Comparison of ENCODE assay signal across 10 cellular contexts in genomic region chr14:71711619-71712018, GRCh38.
DNase-seq lines count a peak whose midpoint lies in the region; FAIRE-seq and TF ChIP-seq lines count a peak whose summit lies in the region.
"Had no signal": no experiment of that assay in that cellular context is flagged by ENCODE, and none has a peak within 500 bp of the region (broad histone marks: within the 10 kb centered on the region; RNA-seq: fewer than 3 reads in every experiment).

No MANE protein-coding gene starts in this region.

- no peaks in the 10 kb centered on the region for H3K9me3 Mint-ChIP-seq in T-helper 2 cell treated with Interferon-gamma antibody and Interleukin-4, amounts not matched to agents 5 μg/mL and 100 μg/mL, for 36 hours

- H3K27me3 ChIP-seq in NT2/D1 (ENCODE audit: insufficient read depth, insufficient read length) = no peaks in the 10 kb centered on the region

- no peaks in the 10 kb centered on the region for H3K4me1 ChIP-seq in NT2/D1 (ENCODE audit: insufficient read depth, insufficient read length)

- peaks cover 6% of the 10 kb centered on the region for H3K36me3 ChIP-seq in NT2/D1 (ENCODE audit: insufficient read depth, insufficient read length, low read length)

- no peaks in the 10 kb centered on the region for H3K27me3 Mint-ChIP-seq in T-helper 2 cell treated with Interferon-gamma antibody and Interleukin-4, amounts not matched to agents 5 μg/mL and 100 μg/mL, for 36 hours (ENCODE audit: low read depth)

- no peak for TF ChIP-seq CTCF in epithelial cell of esophagus (IDR thresholded peaks at IDR 0.05; ENCODE audit: insufficient read depth, low read depth, low read length, missing control alignments)

- peak; percentile 97 for DNase-seq in EH (ENCODE audit: low read depth)
- peak; percentile 27 for DNase-seq in NT2/D1 (ENCODE audit: low read depth, low spot score)
- peak; percentile 87 for DNase-seq in epithelial cell of esophagus (ENCODE audit: low read depth)
- peak; percentile 91 for DNase-seq in renal cortical epithelial cell (ENCODE audit: low read depth)
- no peak for DNase-seq in RCC 7860 (ENCODE audit: low spot score)
- DNase-seq in NCI-H1417 treated with DMSO at 0.1 percent for 48 hours (lab: John Stamatoyannopoulos, UW) = no peak
- no peak for DNase-seq in T-helper 2 cell treated with Interferon-gamma antibody and Interleukin-4, amounts not matched to agents 5 μg/mL and 100 μg/mL, for 36 hours (ENCODE audit: low spot score)
- no peak for DNase-seq in DMS 273 (lab: John Stamatoyannopoulos, UW; ENCODE audit: unreplicated experiment)

- H3K4me3 ChIP-seq in NT2/D1 (ENCODE audit: insufficient read length, low read depth) (no peak overlapping the region), epithelial cell of esophagus (ENCODE audit: low read length) (no peak overlapping the region)
- H3K4me3 ChIP-seq: GM12878 had no signal

- H3K27ac Mint-ChIP-seq in T-helper 2 cell treated with Interferon-gamma antibody and Interleukin-4, amounts not matched to agents 5 μg/mL and 100 μg/mL, for 36 hours = no peak overlapping the region

- FAIRE-seq in RCC 7860 (lab: Jason Lieb, UNC) = no peak
- FAIRE-seq: colon, GM12878 had no signal

- H3K4me1 Mint-ChIP-seq in T-helper 2 cell treated with Interferon-gamma antibody and Interleukin-4, amounts not matched to agents 5 μg/mL and 100 μg/mL, for 36 hours (ENCODE audit: low read depth) = peaks cover 25% of the 10 kb centered on the region

- H3K9me3 ChIP-seq in NT2/D1 (ENCODE audit: insufficient read depth, low read length) = no peaks in the 10 kb centered on the region

- H3K36me3 Mint-ChIP-seq in T-helper 2 cell treated with Interferon-gamma antibody and Interleukin-4, amounts not matched to agents 5 μg/mL and 100 μg/mL, for 36 hours (ENCODE audit: low read depth) = peaks cover 48% of the 10 kb centered on the region

- H3K9ac ChIP-seq in NT2/D1 (ENCODE audit: insufficient read length, low read depth) = no peak overlapping the region

- H3K4me3 Mint-ChIP-seq in T-helper 2 cell treated with Interferon-gamma antibody and Interleukin-4, amounts not matched to agents 5 μg/mL and 100 μg/mL, for 36 hours = no peak overlapping the region

Comparison
In these comparisons a context has a peak if more than half of its experiments do, and no peak if none do; other contexts are left out.
1. DNase-seq: peak in EH (single experiment), NT2/D1 (single experiment), epithelial cell of esophagus (single experiment) and renal cortical epithelial cell (single experiment); none in RCC 7860 (single experiment), NCI-H1417 treated with DMSO at 0.1 percent for 48 hours (single experiment), T-helper 2 cell treated with Interferon-gamma antibody and Interleukin-4, amounts not matched to agents 5 μg/mL and 100 μg/mL, for 36 hours (single experiment) and DMS 273 (single experiment).